In genomic region chr4:85522836-85523235, GRCh38 we compare ENCODE assay signal across 22 cellular contexts. TPM values are rescaled to one million over a fixed set of nuclear protein-coding genes. Genes with fewer than 3 reads are reported as not detected.
"Had no signal": no experiment of that assay in that cellular context is flagged by ENCODE, and none has a peak within 500 bp of the region (broad histone marks: within the 10 kb centered on the region; RNA-seq: fewer than 3 reads in every experiment).

No MANE protein-coding gene starts in this region.

- H3K36me3 ChIP-seq: breast epithelium, gastrocnemius medialis, heart right ventricle, tibial nerve, vagina had no signal

- ATAC-seq: activated CD8-positive, alpha-beta memory T cell treated with anti-CD3 and anti-CD28 coated beads, Interleukin-2, amount 10 ng/mL, durations not matched to agents 7 days and 5 days; activated T-helper 17 cell treated with anti-CD3 and anti-CD28 coated beads, Interleukin-2, amount 50 U/mL, for 72 hours; gastrocnemius medialis had no signal

- H3K27ac ChIP-seq: breast epithelium, gastrocnemius medialis, tibial nerve, vagina had no signal

- DNase-seq: activated CD4-positive, alpha-beta memory T cell treated with anti-CD3 and anti-CD28 coated beads, Interleukin-2, amount 10 ng/mL, durations not matched to agents 7 days and 5 days; activated CD4-positive, alpha-beta T cell treated with anti-CD3 and anti-CD28 coated beads for 48 hours; activated CD4-positive, CD25-positive, alpha-beta regulatory T cell; activated CD8-positive, alpha-beta memory T cell treated with anti-CD3 and anti-CD28 coated beads, Interleukin-2, amount 10 ng/mL, durations not matched to agents 7 days and 5 days; activated naive CD4-positive, alpha-beta T cell; activated naive CD8-positive, alpha-beta T cell treated with anti-CD3 and anti-CD28 coated beads, Interleukin-2, amount 10 ng/mL, durations not matched to agents 7 days and 5 days; anterior cingulate cortex; cerebellar nuclear complex; effector CD4-positive, alpha-beta T cell; gastrocnemius medialis; heart right ventricle; kidney glomerular epithelial cell; nephron progenitor cell; nucleus accumbens; posterior cingulate gyrus; stimulated activated CD4-positive, alpha-beta T cell treated with anti-CD3 and anti-CD28 coated beads, Interleukin-2, amount 100 ng/mL, for 24 hours; T1000 had no signal

- H3K4me3 ChIP-seq: breast epithelium, gastrocnemius medialis, heart right ventricle, tibial nerve, vagina had no signal

- H3K4me1 ChIP-seq: breast epithelium, gastrocnemius medialis, vagina had no signal

- H3K27me3 ChIP-seq: breast epithelium, gastrocnemius medialis, heart right ventricle, tibial nerve, vagina had no signal

- H3K9me3 ChIP-seq: breast epithelium, gastrocnemius medialis, heart right ventricle, tibial nerve, vagina had no signal

RNA-seq across cellular contexts. Expression of gene ARHGAP24, which starts 47.9 kb away (rescaled TPM):
- total RNA-seq: activated CD4-positive, alpha-beta memory T cell treated with anti-CD3 and anti-CD28 coated beads, Interleukin-2, amount 10 ng/mL, durations not matched to agents 7 days and 5 days; activated CD8-positive, alpha-beta memory T cell treated with anti-CD3 and anti-CD28 coated beads, Interleukin-2, amount 10 ng/mL, durations not matched to agents 7 days and 5 days; T-helper 1 cell treated with Interleukin-12 subunit alpha and Interleukin-12 subunit beta and Interleukin-4 antibody, amounts not matched to agents 30 ng/mL and 1 ng/mL, for 36 hours had no signal
